ENCODE assay signal across 1 cellular context in the genomic region with DNA sequence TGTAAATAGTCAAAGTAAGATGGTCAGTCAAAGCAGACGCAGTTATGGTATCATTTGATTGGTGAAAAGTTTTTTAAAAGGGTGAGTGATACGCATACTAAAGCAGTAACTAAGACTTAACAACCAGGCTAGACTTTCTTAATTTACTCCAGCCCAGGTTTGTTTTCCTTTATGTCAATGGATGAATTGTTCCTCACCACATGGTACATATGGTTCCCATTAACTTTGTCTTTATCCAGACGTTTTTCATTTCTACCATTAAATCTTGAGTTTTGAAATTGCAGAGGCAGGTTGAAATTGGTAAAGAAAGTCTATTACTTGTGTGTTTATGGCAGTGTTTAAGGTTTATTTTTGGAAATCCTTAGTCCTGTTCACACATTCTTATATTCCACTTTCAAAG.
TF ChIP-seq lines count a peak whose summit lies in the region.

No MANE protein-coding gene starts in this region.

TF ChIP-seq in WTC11, 78 proteins besides CTCF, POLR2A, EP300 and RAD21 (continued from another document):
- TF ChIP-seq, protein P1, sequence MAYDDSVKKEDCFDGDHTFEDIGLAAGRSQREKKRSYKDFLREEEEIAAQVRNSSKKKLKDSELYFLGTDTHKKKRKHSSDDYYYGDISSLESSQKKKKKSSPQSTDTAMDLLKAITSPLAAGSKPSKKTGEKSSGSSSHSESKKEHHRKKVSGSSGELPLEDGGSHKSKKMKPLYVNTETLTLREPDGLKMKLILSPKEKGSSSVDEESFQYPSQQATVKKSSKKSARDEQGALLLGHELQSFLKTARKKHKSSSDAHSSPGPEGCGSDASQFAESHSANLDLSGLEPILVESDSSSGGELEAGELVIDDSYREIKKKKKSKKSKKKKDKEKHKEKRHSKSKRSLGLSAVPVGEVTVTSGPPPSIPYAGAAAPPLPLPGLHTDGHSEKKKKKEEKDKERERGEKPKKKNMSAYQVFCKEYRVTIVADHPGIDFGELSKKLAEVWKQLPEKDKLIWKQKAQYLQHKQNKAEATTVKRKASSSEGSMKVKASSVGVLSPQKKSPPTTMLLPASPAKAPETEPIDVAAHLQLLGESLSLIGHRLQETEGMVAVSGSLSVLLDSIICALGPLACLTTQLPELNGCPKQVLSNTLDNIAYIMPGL (CRISPR knock-in tag; IDR thresholded peaks at IDR 0.05): no peak
- TF ChIP-seq ZNF121 (CRISPR knock-in tag; IDR thresholded peaks at IDR 0.05): no peak
- TF ChIP-seq, protein P2, sequence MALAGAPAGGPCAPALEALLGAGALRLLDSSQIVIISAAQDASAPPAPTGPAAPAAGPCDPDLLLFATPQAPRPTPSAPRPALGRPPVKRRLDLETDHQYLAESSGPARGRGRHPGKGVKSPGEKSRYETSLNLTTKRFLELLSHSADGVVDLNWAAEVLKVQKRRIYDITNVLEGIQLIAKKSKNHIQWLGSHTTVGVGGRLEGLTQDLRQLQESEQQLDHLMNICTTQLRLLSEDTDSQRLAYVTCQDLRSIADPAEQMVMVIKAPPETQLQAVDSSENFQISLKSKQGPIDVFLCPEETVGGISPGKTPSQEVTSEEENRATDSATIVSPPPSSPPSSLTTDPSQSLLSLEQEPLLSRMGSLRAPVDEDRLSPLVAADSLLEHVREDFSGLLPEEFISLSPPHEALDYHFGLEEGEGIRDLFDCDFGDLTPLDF (CRISPR knock-in tag; IDR thresholded peaks at IDR 0.05): no peak
- no peak for TF ChIP-seq ZBTB21 (CRISPR knock-in tag; IDR thresholded peaks at IDR 0.05; ENCODE audit: borderline replicate concordance)
